ENCODE assay signal across 7 cellular contexts in the genomic region with DNA sequence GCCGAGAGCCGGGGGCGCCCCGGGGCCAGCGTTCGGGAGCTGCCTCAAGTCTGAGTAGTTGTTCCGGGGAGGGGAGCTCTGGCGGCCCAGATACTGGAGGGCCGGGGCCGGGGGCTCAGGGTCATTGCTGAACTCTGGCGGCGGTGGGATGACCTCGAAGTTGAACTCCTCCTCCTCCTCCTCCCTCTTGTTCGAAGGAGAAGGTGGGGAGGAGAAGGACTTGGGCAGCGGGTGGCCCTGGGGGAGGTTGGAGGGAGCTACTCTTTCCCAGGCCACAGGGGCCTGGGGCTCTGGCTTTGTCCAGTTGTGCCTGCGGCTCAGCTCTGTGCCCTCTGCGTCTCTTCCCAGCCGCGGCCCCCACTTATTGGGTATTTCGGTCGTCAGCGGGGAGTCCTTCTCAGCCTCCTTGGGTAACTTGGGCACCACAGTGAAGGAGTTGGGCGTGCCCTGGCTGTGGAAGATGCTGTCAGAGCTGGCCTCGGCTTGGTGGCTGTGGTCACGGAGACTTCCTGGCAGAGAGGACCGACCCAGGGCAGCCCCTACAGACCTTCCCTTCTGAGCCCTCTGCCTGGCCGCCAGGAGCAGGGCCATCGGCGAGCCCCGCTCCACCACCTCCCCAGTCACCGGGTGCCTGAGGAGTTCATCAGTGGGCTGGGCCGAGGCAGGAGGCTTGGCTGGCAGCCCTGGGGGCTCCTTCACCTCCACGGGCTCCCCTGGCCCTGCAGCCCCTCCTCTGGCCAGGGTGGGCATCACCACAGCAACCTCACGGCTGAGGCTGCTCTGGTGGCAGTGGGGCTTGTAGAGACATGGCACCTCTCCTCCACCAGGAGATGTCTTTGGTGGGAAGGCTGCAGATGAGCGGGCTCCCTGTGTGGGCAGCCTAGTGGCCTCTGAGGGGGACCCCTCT. TPM values are rescaled to one million over a fixed set of nuclear protein-coding genes. Genes with fewer than 3 reads are reported as not detected.
A peak's percentile ranks its signal among the peaks of the same experiment; 100 is the strongest.
DNase-seq lines count a peak whose midpoint lies in the region; ATAC-seq and TF ChIP-seq lines count a peak whose summit lies in the region.

No MANE protein-coding gene starts in this region.

- H3K9me3 ChIP-seq in HAP-1: no peaks in the 10 kb centered on the region

- H3K4me1 ChIP-seq in HAP-1: peaks cover 10% of the 10 kb centered on the region

- DNase-seq in HAP-1 (ENCODE audit: low spot score in 2 of 2) (no peak), OCI-M1 (lab: John Stamatoyannopoulos, UW) (peak; percentile 76), fibroblast of the aortic adventitia (ENCODE audit: low read depth) (no peak), SK-N-DZ (ENCODE audit: low spot score) (no peak), SHP77 treated with DMSO at 0.1 percent for 48 hours (lab: John Stamatoyannopoulos, UW) (no peak)
- DNase-seq in stimulated activated CD8-positive, alpha-beta memory T cell treated with anti-CD3 and anti-CD28 coated beads, Interleukin-4, amount 100 ng/mL, for 24 hours (ENCODE audit: low read depth): peak; percentile 22

- no peak for ATAC-seq in HG03095 (IDR thresholded peaks at IDR 0.05; ENCODE audit: unreplicated experiment)

- no peaks in the 10 kb centered on the region; the same call in 1 of the 2 replicates for H3K36me3 ChIP-seq in HAP-1 (replicated peaks)

- TF ChIP-seq CTCF in fibroblast of the aortic adventitia (IDR thresholded peaks at IDR 0.05; ENCODE audit: insufficient read depth, low read length): no peak

- no peaks in the 10 kb centered on the region for H3K27me3 ChIP-seq in HAP-1 (ENCODE audit: low read depth)

- in situ Hi-C loops in HAP-1 (cut with MboI; ENCODE audit: low sequenced_read_pairs): no loop called here

- peak overlapping the region; percentile 35 for H3K4me3 ChIP-seq in HAP-1
- peak overlapping the region; percentile 35 for H3K4me3 ChIP-seq in fibroblast of the aortic adventitia (ENCODE audit: low read depth, low read length)

RNA-seq across cellular contexts. Expression of gene C6orf132, which starts 37.4 kb away (rescaled TPM):
- 0.63 and 1.4 TPM in 2 replicates for total RNA-seq in fibroblast of the aortic adventitia (ENCODE audit: low replicate concordance)
- 0.71 and 1.4 TPM in 2 replicates for polyA plus RNA-seq in SK-N-DZ (2014; cell fraction: cytosol; rRNA removed)
- 0.06 and 0.12 TPM in 2 replicates for polyA plus RNA-seq in SK-N-DZ (2014; cell fraction: nucleus; rRNA removed)

RNA-seq across cellular contexts. Expression of gene TAF8, which starts 54.7 kb away (rescaled TPM):
- 10.5 and 11.9 TPM in 2 replicates for total RNA-seq in fibroblast of the aortic adventitia (ENCODE audit: low replicate concordance)
- 25.6 and 30.2 TPM in 2 replicates for polyA plus RNA-seq in SK-N-DZ (2014; cell fraction: cytosol; rRNA removed)
- polyA plus RNA-seq in SK-N-DZ (2014; cell fraction: nucleus; rRNA removed): 13.6 and 21.1 TPM in 2 replicates

Comparison
In these comparisons a context has a peak if more than half of its experiments do, and no peak if none do; other contexts are left out.
1. DNase-seq: peak in OCI-M1 (single experiment) and stimulated activated CD8-positive, alpha-beta memory T cell treated with anti-CD3 and anti-CD28 coated beads, Interleukin-4, amount 100 ng/mL, for 24 hours (single experiment); none in HAP-1 (0 of 2), fibroblast of the aortic adventitia (single experiment), SK-N-DZ (single experiment) and SHP77 treated with DMSO at 0.1 percent for 48 hours (single experiment).